ENCODE assay signal across 37 cellular contexts in the genomic region with DNA sequence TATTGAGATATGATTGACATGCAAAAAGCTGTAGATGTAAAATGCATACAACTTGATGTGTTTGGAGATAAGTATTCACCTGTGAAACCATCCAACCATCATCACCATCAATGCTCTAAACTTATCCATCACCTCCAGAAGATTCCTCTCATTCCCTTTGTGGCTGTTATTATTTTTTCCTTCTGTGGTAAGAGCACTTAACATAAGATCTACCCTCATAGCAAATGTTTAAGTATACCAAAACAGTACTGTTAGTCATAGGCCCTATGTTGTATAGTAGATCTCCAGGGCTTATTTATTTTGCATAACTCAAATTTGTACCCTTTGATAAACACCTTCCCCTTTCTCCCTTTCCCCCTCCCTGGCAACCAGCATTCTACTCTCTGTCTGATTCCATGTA. TPM values are rescaled to one million over a fixed set of nuclear protein-coding genes. Genes with fewer than 3 reads are reported as not detected.
"Had no signal": no experiment of that assay in that cellular context is flagged by ENCODE, and none has a peak within 500 bp of the region (broad histone marks: within the 10 kb centered on the region; RNA-seq: fewer than 3 reads in every experiment).

No MANE protein-coding gene starts in this region.

- H3K27ac Mint-ChIP-seq: activated B cell treated with CpG ODN at 0.5 μM for 24 hours; activated CD4-positive, alpha-beta memory T cell treated with anti-CD3 and anti-CD28 coated beads for 36 hours; activated CD4-positive, alpha-beta T cell treated with anti-CD3 and anti-CD28 coated beads, Interleukin-2, amount 10 ng/mL, durations not matched to agents 24 days and 14 days; activated CD8-positive, alpha-beta T cell treated with anti-CD3 and anti-CD28 coated beads for 36 hours; activated naive CD4-positive, alpha-beta T cell treated with anti-CD3 and anti-CD28 coated beads for 36 hours; activated naive CD4-positive, alpha-beta T cell treated with anti-CD3 and anti-CD28 coated beads, Interleukin-2, amount 50 U/mL, for 72 hours; activated T-cell treated with anti-CD3 and anti-CD28 coated beads, Interleukin-2, amount 50 U/mL, for 72 hours; activated T-helper 1 cell treated with anti-CD3 and anti-CD28 coated beads, Interleukin-12 subunit alpha, Interleukin-12 subunit beta, Interleukin-2, Interleukin-4 antibody, amounts not matched to agents 30 ng/mL and 10 ng/mL and 1 ng/mL, durations not matched to agents 14 hours and 24 hours and 36 hours; activated T-helper 17 cell treated with anti-CD3 and anti-CD28 coated beads, Interleukin-2, amount 50 U/mL, for 72 hours; T-helper 1 cell treated with Interleukin-12 subunit alpha and Interleukin-12 subunit beta and Interleukin-4 antibody, amounts not matched to agents 30 μg/mL and 1 μg/mL, for 36 hours had no signal

- H3K4me1 ChIP-seq: adrenal gland had no signal

- DNase-seq: activated B cell treated with CpG ODN at 0.5 μM for 24 hours; activated CD4-positive, alpha-beta memory T cell treated with anti-CD3 and anti-CD28 coated beads for 36 hours; activated CD4-positive, alpha-beta T cell treated with anti-CD3 and anti-CD28 coated beads for 4 hours; activated CD4-positive, alpha-beta T cell treated with anti-CD3 and anti-CD28 coated beads, Interleukin-2, amount 10 ng/mL, durations not matched to agents 24 days and 14 days; activated CD4-positive, alpha-beta T cell treated with anti-CD3 and anti-CD28 coated beads, Interleukin-2, amount 50 U/mL, for 1 hour; activated CD4-positive, alpha-beta T cell treated with anti-CD3 and anti-CD28 coated beads, Interleukin-2, amount 50 U/mL, for 4 hours; activated CD4-positive, CD25-positive, alpha-beta regulatory T cell treated with anti-CD3 and anti-CD28 coated beads, Interleukin-2, amount 50 U/mL, for 72 hours; activated CD8-positive, alpha-beta memory T cell treated with anti-CD3 and anti-CD28 coated beads, Interleukin-2, amount 50 U/mL, for 4 hours; activated CD8-positive, alpha-beta T cell treated with anti-CD3 and anti-CD28 coated beads for 36 hours; activated effector memory CD4-positive, alpha-beta T cell treated with anti-CD3 and anti-CD28 coated beads, Interleukin-2, amount 50 U/mL, for 16 hours; activated gamma-delta T cell treated with Interleukin-2 at 50 U/mL for 16 hours; activated naive CD4-positive, alpha-beta T cell; activated naive CD4-positive, alpha-beta T cell treated with anti-CD3 and anti-CD28 coated beads for 36 hours; activated naive CD4-positive, alpha-beta T cell treated with anti-CD3 and anti-CD28 coated beads, Interleukin-2, amount 50 U/mL, for 16 hours; activated T-cell treated with anti-CD3 and anti-CD28 coated beads for 4 hours; activated T-cell treated with anti-CD3 and anti-CD28 coated beads, Interleukin-2, amount 50 U/mL, for 1 hour; activated T-cell treated with anti-CD3 and anti-CD28 coated beads, Interleukin-2, amount 50 U/mL, for 4 hours; activated T-cell treated with anti-CD3 and anti-CD28 coated beads, Interleukin-2, amount 50 U/mL, for 72 hours; adrenal gland; amniotic stem cell; aorta; body of pancreas; brain microvascular endothelial cell; central memory CD4-positive, alpha-beta T cell; T-helper 1 cell; T-helper 9 cell had no signal

- H3K4me3 ChIP-seq: adrenal gland, body of pancreas, breast epithelium had no signal

- ATAC-seq: activated CD8-positive, alpha-beta T cell treated with anti-CD3 and anti-CD28 coated beads for 36 hours; activated naive CD4-positive, alpha-beta T cell treated with anti-CD3 and anti-CD28 coated beads, Interleukin-2, amount 50 U/mL, for 72 hours; activated T-cell treated with anti-CD3 and anti-CD28 coated beads, Interleukin-2, amount 50 U/mL, for 4 hours; activated T-cell treated with anti-CD3 and anti-CD28 coated beads, Interleukin-2, amount 50 U/mL, for 72 hours; activated T-helper 17 cell treated with anti-CD3 and anti-CD28 coated beads, Interleukin-2, amount 50 U/mL, for 72 hours; body of pancreas had no signal

- H3K27ac ChIP-seq: adrenal gland, body of pancreas, brain microvascular endothelial cell, breast epithelium, VCaP had no signal

- H3K9me3 ChIP-seq: adrenal gland, body of pancreas, breast epithelium had no signal

- H3K27me3 Mint-ChIP-seq: activated B cell treated with CpG ODN at 0.5 μM for 24 hours; activated CD4-positive, alpha-beta memory T cell treated with anti-CD3 and anti-CD28 coated beads for 36 hours; activated CD4-positive, alpha-beta T cell treated with anti-CD3 and anti-CD28 coated beads, Interleukin-2, amount 10 ng/mL, durations not matched to agents 24 days and 14 days; activated CD8-positive, alpha-beta T cell treated with anti-CD3 and anti-CD28 coated beads for 36 hours; activated T-helper 17 cell treated with anti-CD3 and anti-CD28 coated beads, Interleukin-2, amount 50 U/mL, for 72 hours had no signal

- H3K4me3 Mint-ChIP-seq: activated B cell treated with CpG ODN at 0.5 μM for 24 hours; activated CD4-positive, alpha-beta memory T cell treated with anti-CD3 and anti-CD28 coated beads for 36 hours; activated CD4-positive, alpha-beta T cell treated with anti-CD3 and anti-CD28 coated beads, Interleukin-2, amount 10 ng/mL, durations not matched to agents 24 days and 14 days; activated CD8-positive, alpha-beta T cell treated with anti-CD3 and anti-CD28 coated beads for 36 hours; activated naive CD4-positive, alpha-beta T cell treated with anti-CD3 and anti-CD28 coated beads for 36 hours; activated T-cell treated with anti-CD3 and anti-CD28 coated beads, Interleukin-2, amount 50 U/mL, for 4 hours; activated T-cell treated with anti-CD3 and anti-CD28 coated beads, Interleukin-2, amount 50 U/mL, for 72 hours; activated T-helper 1 cell treated with anti-CD3 and anti-CD28 coated beads, Interleukin-12 subunit alpha, Interleukin-12 subunit beta, Interleukin-2, Interleukin-4 antibody, amounts not matched to agents 30 ng/mL and 10 ng/mL and 1 ng/mL, durations not matched to agents 14 hours and 24 hours and 36 hours; activated T-helper 17 cell treated with anti-CD3 and anti-CD28 coated beads, Interleukin-2, amount 50 U/mL, for 72 hours; T-helper 1 cell treated with Interleukin-12 subunit alpha and Interleukin-12 subunit beta and Interleukin-4 antibody, amounts not matched to agents 30 μg/mL and 1 μg/mL, for 36 hours had no signal

- H3K36me3 ChIP-seq: adrenal gland, brain microvascular endothelial cell, breast epithelium had no signal

- H3K27me3 ChIP-seq: adrenal gland, body of pancreas, brain microvascular endothelial cell, breast epithelium had no signal

RNA-seq across cellular contexts. Expression of a gene that starts 31.2 kb away (rescaled TPM):
- total RNA-seq: activated B cell treated with CpG ODN at 0.5 μM for 24 hours; activated CD8-positive, alpha-beta memory T cell treated with anti-CD3 and anti-CD28 coated beads for 36 hours; activated CD8-positive, alpha-beta T cell treated with anti-CD3 and anti-CD28 coated beads for 36 hours; activated naive CD4-positive, alpha-beta T cell treated with anti-CD3 and anti-CD28 coated beads, Interleukin-2, amount 50 U/mL, for 72 hours; activated T-helper 1 cell treated with anti-CD3 and anti-CD28 coated beads, Interleukin-12 subunit alpha, Interleukin-12 subunit beta, Interleukin-2, Interleukin-4 antibody, amounts not matched to agents 30 ng/mL and 10 ng/mL and 1 ng/mL, durations not matched to agents 14 hours and 24 hours and 36 hours; adrenal gland; aorta; astrocyte; body of pancreas; breast epithelium; cardiac septum; cerebellum; T-helper 2 cell treated with Interferon-gamma antibody and Interleukin-4, amounts not matched to agents 100 ng/mL and 5 ng/mL, for 36 hours had no signal
- polyA plus RNA-seq: adrenal gland, aorta had no signal
